In genomic region chr5:176425138-176425537, GRCh38 we compare ENCODE assay signal across 21 cellular contexts. TPM values are rescaled to one million over a fixed set of nuclear protein-coding genes. Genes with fewer than 3 reads are reported as not detected.
DNase-seq lines count a peak whose midpoint lies in the region; ATAC-seq, FAIRE-seq and TF ChIP-seq lines count a peak whose summit lies in the region.
"Had no signal": no experiment of that assay in that cellular context is flagged by ENCODE, and none has a peak within 500 bp of the region (broad histone marks: within the 10 kb centered on the region; RNA-seq: fewer than 3 reads in every experiment).

No MANE protein-coding gene starts in this region.

- peak; percentile 43 for DNase-seq in Caki2 (ENCODE audit: low read depth)
- DNase-seq in PC-9, result peak; percentile 56 to 98
- peak; percentile 22 for DNase-seq in endothelial cell of umbilical vein (ENCODE audit: low read depth, low spot score)
- DNase-seq in non-pigmented ciliary epithelial cell (ENCODE audit: low read depth), result peak; percentile 28
- DNase-seq in hippocampal formation (lab: John Stamatoyannopoulos, UW), result no peak
- no peak for DNase-seq in NCI-H748 treated with DMSO at 0.1 percent for 48 hours (lab: John Stamatoyannopoulos, UW)
- DNase-seq in COR-L47 (lab: John Stamatoyannopoulos, UW), result no peak
- DNase-seq: DND-41, GF-D8, NCI-H1048, NCI-H146, NCI-H2107, NCI-H446 treated with DMSO at 0.1 percent for 48 hours, NCI-H774, Peyer's patch, Right ventricle myocardium superior had no signal

- H3K9me1 ChIP-seq in endothelial cell of umbilical vein (replicated peaks; ENCODE audit: control insufficient read depth, extremely low read depth, insufficient read depth, low read length), result no peaks in the 10 kb centered on the region

- POLR2A ChIA-PET in PC-9 (lab: Charles Lee; ENCODE audit: unreplicated experiment), result no interaction called here
- POLR2A ChIA-PET in endothelial cell of umbilical vein (lab: Charles Lee), result no interaction called here

- no peak for FAIRE-seq in endothelial cell of umbilical vein (lab: Jason Lieb, UNC)
- FAIRE-seq: A549, HTR-8/SVneo had no signal

- no TSS peak for BruUV-seq in PC-9 (replicated peaks; lab: Mats Ljungman, UMichigan)
- BruUV-seq in endothelial cell of umbilical vein (replicated peaks; lab: Mats Ljungman, UMichigan), result no TSS peak

- H3K4me2 ChIP-seq in PC-9 (peak overlapping the region; percentile 42; the same call in 1 of the 2 replicates), endothelial cell of umbilical vein (ENCODE audit: insufficient read depth, low read length) (no peak overlapping the region)
- H3K4me2 ChIP-seq: A549, GM23338 had no signal

- CTCF ChIA-PET in PC-9 (lab: Charles Lee) (no interaction called here), endothelial cell of umbilical vein (lab: Charles Lee) (interaction anchor here (1.2 kb wide), 1 partner anchor 9 kb away, joined by 3 read pairs; no protein-coding TSS in a partner anchor)

- H3K36me3 ChIP-seq in PC-9 (ENCODE audit: low read depth) (no peaks in the 10 kb centered on the region), endothelial cell of umbilical vein (ENCODE audit: control insufficient read depth in 2 of 2, extremely low read depth in 1 of 2, insufficient read depth in 2 of 2, low read length in 2 of 2) (no peaks in the 10 kb centered on the region)
- H3K36me3 ChIP-seq: Peyer's patch had no signal

- H3K4me1 ChIP-seq in PC-9 (replicated peaks; ENCODE audit: insufficient read depth) (peaks cover 65% of the 10 kb centered on the region), endothelial cell of umbilical vein (ENCODE audit: control insufficient read depth, extremely low read depth, insufficient read depth, low read length) (peaks cover 14% of the 10 kb centered on the region)

- dilution Hi-C loops in endothelial cell of umbilical vein (cut with MboI; ENCODE audit: extremely low pct_ligation_motif_present, low sequenced_read_pairs), result no loop called here

- H3K79me2 ChIP-seq in PC-9 (ENCODE audit: low read depth) (no peaks in the 10 kb centered on the region), endothelial cell of umbilical vein (ENCODE audit: control insufficient read depth, insufficient read depth, low read length) (no peaks in the 10 kb centered on the region)

- intact Hi-C loops in PC-9 (cut with micrococcal nuclease; ENCODE audit: unreplicated experiment), result no loop called here
- intact Hi-C loops in endothelial cell of umbilical vein (cut with micrococcal nuclease), result no loop called here

- ATAC-seq in GM19351 (IDR thresholded peaks at IDR 0.05; ENCODE audit: unreplicated experiment), result no peak
- ATAC-seq: A549, GM23338 had no signal

- no peak for TF ChIP-seq POLR2A in endothelial cell of umbilical vein (IDR thresholded peaks at IDR 0.05; ENCODE audit: low read depth, low read length)

- TF ChIP-seq CTCF in PC-9 (conservative IDR thresholded peaks at IDR 0.05), result no peak
- TF ChIP-seq CTCF in endothelial cell of umbilical vein (IDR thresholded peaks at IDR 0.05; ENCODE audit: extremely low read depth in 1 of 2, insufficient read depth in 1 of 2, low read depth in 1 of 2, low read length in 2 of 2), result no peak

- in situ Hi-C loops in Caki2 (cut with HindIII; ENCODE audit: low pct_unique_long_range_greater_than_20kb, low sequenced_read_pairs), result no loop called here

- H3K27ac ChIP-seq in PC-9 (peak overlapping the region; percentile 92), endothelial cell of umbilical vein (ENCODE audit: insufficient read depth, low read depth, low read length) (no peak overlapping the region)
- H3K27ac ChIP-seq: A549, C4-2B had no signal

- no peaks in the 10 kb centered on the region for H3K9me2 ChIP-seq in PC-9 (ENCODE audit: insufficient read depth)

- H3K9me3 ChIP-seq in PC-9 (ENCODE audit: insufficient read depth, low read depth) (peaks cover 28% of the 10 kb centered on the region), endothelial cell of umbilical vein (replicated peaks; ENCODE audit: control insufficient read depth, insufficient read depth, low read length) (no peaks in the 10 kb centered on the region)
- H3K9me3 ChIP-seq: Peyer's patch had no signal

- no peak overlapping the region for H3K4me3 ChIP-seq in PC-9
- H3K4me3 ChIP-seq in endothelial cell of umbilical vein (replicated peaks in 1 of 3; ENCODE audit: insufficient read depth in 1 of 3, low read depth in 1 of 3, low read length in 3 of 3), result no peak overlapping the region
- H3K4me3 ChIP-seq: A549, GM23338, Peyer's patch had no signal

- H3F3A ChIP-seq in PC-9 (ENCODE audit: insufficient read depth, low read depth), result peaks cover 42% of the 10 kb centered on the region

- H2AFZ ChIP-seq in PC-9 (no peak overlapping the region), endothelial cell of umbilical vein (ENCODE audit: low read depth, low read length) (no peak overlapping the region)
- H2AFZ ChIP-seq: GM23338 had no signal

- no peaks in the 10 kb centered on the region for H4K20me1 ChIP-seq in PC-9 (ENCODE audit: insufficient read depth)
- H4K20me1 ChIP-seq in endothelial cell of umbilical vein (replicated peaks; ENCODE audit: control insufficient read depth, extremely low read depth, insufficient read depth, low read length), result no peaks in the 10 kb centered on the region

- H3K27me3 ChIP-seq in PC-9 (ENCODE audit: insufficient read depth, low read depth), result no peaks in the 10 kb centered on the region
- H3K27me3 ChIP-seq in endothelial cell of umbilical vein (ENCODE audit: control insufficient read depth in 2 of 2, insufficient read depth in 2 of 2, low read length in 2 of 2), result no peaks in the 10 kb centered on the region
- H3K27me3 ChIP-seq: Peyer's patch had no signal

- H3K9ac ChIP-seq in endothelial cell of umbilical vein (replicated peaks; ENCODE audit: extremely low read depth, insufficient read depth, low read length), result no peak overlapping the region

RNA-seq across cellular contexts. Expression of gene CLTB, which starts 8.8 kb away (rescaled TPM):
- total RNA-seq in Caki2 (2014; rRNA removed; shearing (Covaris generic); ENCODE audit: low replicate concordance), result 70.3 and 106 TPM in 2 replicates
- total RNA-seq in PC-9 (2021), result 123 and 126 TPM in 2 replicates
- 73.2 and 108 TPM in 2 replicates for total RNA-seq in endothelial cell of umbilical vein
- polyA plus RNA-seq in endothelial cell of umbilical vein, result 111 and 126 TPM in 2 replicates
- 78.8 and 83.8 TPM in 2 replicates for polyA plus RNA-seq in endothelial cell of umbilical vein (2011; cell fraction: cytosol; rRNA removed)
- 54.4 and 58.7 TPM in 2 replicates for polyA plus RNA-seq in endothelial cell of umbilical vein (2011; cell fraction: nucleus; rRNA removed)
- polyA plus RNA-seq in endothelial cell of umbilical vein (2012), result 85.8 and 109 TPM in 2 replicates
- 28.8 and 30.4 TPM in 2 replicates for polyA minus RNA-seq in endothelial cell of umbilical vein
- polyA minus RNA-seq in endothelial cell of umbilical vein (2011; cell fraction: cytosol; rRNA and poly(A)+ RNA removed), result 58.2 TPM
- 11.3 and 17.1 TPM in 2 replicates for polyA minus RNA-seq in endothelial cell of umbilical vein (2011; cell fraction: nucleus; rRNA and poly(A)+ RNA removed)

RNA-seq across cellular contexts. Expression of gene FAF2, which starts 23.0 kb away (rescaled TPM):
- total RNA-seq in Caki2 (2014; rRNA removed; shearing (Covaris generic); ENCODE audit: low replicate concordance), result 26.2 and 31.4 TPM in 2 replicates
- total RNA-seq in PC-9 (2021) (41.2 and 59.7 TPM in 2 replicates), endothelial cell of umbilical vein (43.5 and 50.1 TPM in 2 replicates)
- 24.8 and 27.9 TPM in 2 replicates for polyA plus RNA-seq in endothelial cell of umbilical vein
- polyA plus RNA-seq in endothelial cell of umbilical vein (2011; cell fraction: cytosol; rRNA removed), result 23.5 and 26.4 TPM in 2 replicates
- 34.4 and 38.6 TPM in 2 replicates for polyA plus RNA-seq in endothelial cell of umbilical vein (2011; cell fraction: nucleus; rRNA removed)
- polyA plus RNA-seq in endothelial cell of umbilical vein (2012), result 27.5 and 33.6 TPM in 2 replicates
- polyA minus RNA-seq in endothelial cell of umbilical vein, result 64.4 and 66.3 TPM in 2 replicates
- polyA minus RNA-seq in endothelial cell of umbilical vein (2011; cell fraction: cytosol; rRNA and poly(A)+ RNA removed), result 24.7 TPM
- 23.7 and 32.6 TPM in 2 replicates for polyA minus RNA-seq in endothelial cell of umbilical vein (2011; cell fraction: nucleus; rRNA and poly(A)+ RNA removed)

RNA-seq across cellular contexts. Expression of gene HIGD2A, which starts 36.6 kb away (rescaled TPM):
- 129 and 143 TPM in 2 replicates for total RNA-seq in Caki2 (2014; rRNA removed; shearing (Covaris generic); ENCODE audit: low replicate concordance)
- 133 and 149 TPM in 2 replicates for total RNA-seq in PC-9 (2021)
- 96.2 and 103 TPM in 2 replicates for total RNA-seq in endothelial cell of umbilical vein
- 210 and 294 TPM in 2 replicates for polyA plus RNA-seq in endothelial cell of umbilical vein
- polyA plus RNA-seq in endothelial cell of umbilical vein (2011; cell fraction: cytosol; rRNA removed), result 184 and 199 TPM in 2 replicates
- polyA plus RNA-seq in endothelial cell of umbilical vein (2011; cell fraction: nucleus; rRNA removed), result 40.5 and 55.6 TPM in 2 replicates
- 86.8 and 116 TPM in 2 replicates for polyA plus RNA-seq in endothelial cell of umbilical vein (2012)
- polyA minus RNA-seq in endothelial cell of umbilical vein, result 54.1 and 62.4 TPM in 2 replicates
- 96.4 TPM for polyA minus RNA-seq in endothelial cell of umbilical vein (2011; cell fraction: cytosol; rRNA and poly(A)+ RNA removed)
- 17.6 and 19.1 TPM in 2 replicates for polyA minus RNA-seq in endothelial cell of umbilical vein (2011; cell fraction: nucleus; rRNA and poly(A)+ RNA removed)

RNA-seq across cellular contexts. Expression of gene NOP16, which starts 36.7 kb away (rescaled TPM):
- total RNA-seq in Caki2 (2014; rRNA removed; shearing (Covaris generic); ENCODE audit: low replicate concordance), result 17.9 and 27.4 TPM in 2 replicates
- 31.5 and 35.8 TPM in 2 replicates for total RNA-seq in PC-9 (2021)
- 47.4 and 51.6 TPM in 2 replicates for total RNA-seq in endothelial cell of umbilical vein
- 31.1 and 41.1 TPM in 2 replicates for polyA plus RNA-seq in endothelial cell of umbilical vein
- polyA plus RNA-seq in endothelial cell of umbilical vein (2011; cell fraction: cytosol; rRNA removed), result 58.5 and 68.0 TPM in 2 replicates
- polyA plus RNA-seq in endothelial cell of umbilical vein (2011; cell fraction: nucleus; rRNA removed), result 53.7 and 60.0 TPM in 2 replicates
- polyA plus RNA-seq in endothelial cell of umbilical vein (2012), result 46.9 and 65.5 TPM in 2 replicates
- polyA minus RNA-seq in endothelial cell of umbilical vein, result 15.0 and 20.5 TPM in 2 replicates
- 36.2 TPM for polyA minus RNA-seq in endothelial cell of umbilical vein (2011; cell fraction: cytosol; rRNA and poly(A)+ RNA removed)
- polyA minus RNA-seq in endothelial cell of umbilical vein (2011; cell fraction: nucleus; rRNA and poly(A)+ RNA removed), result 12.4 and 19.0 TPM in 2 replicates

RNA-seq across cellular contexts. Expression of gene ARL10, which starts 59.9 kb away (rescaled TPM):
- not detected in 2 replicates for total RNA-seq in Caki2 (2014; rRNA removed; shearing (Covaris generic); ENCODE audit: low replicate concordance)
- total RNA-seq in PC-9 (2021) (0.85 and 1.2 TPM in 2 replicates), endothelial cell of umbilical vein (16.5 and 20.7 TPM in 2 replicates)
- polyA plus RNA-seq in endothelial cell of umbilical vein, result 5.0 and 7.7 TPM in 2 replicates
- 4.6 and 4.8 TPM in 2 replicates for polyA plus RNA-seq in endothelial cell of umbilical vein (2011; cell fraction: cytosol; rRNA removed)
- polyA plus RNA-seq in endothelial cell of umbilical vein (2011; cell fraction: nucleus; rRNA removed), result 19.8 and 24.1 TPM in 2 replicates
- polyA plus RNA-seq in endothelial cell of umbilical vein (2012), result 6.6 and 7.0 TPM in 2 replicates
- polyA minus RNA-seq in endothelial cell of umbilical vein, result 13.6 and 14.1 TPM in 2 replicates
- not detected for polyA minus RNA-seq in endothelial cell of umbilical vein (2011; cell fraction: cytosol; rRNA and poly(A)+ RNA removed)
- polyA minus RNA-seq in endothelial cell of umbilical vein (2011; cell fraction: nucleus; rRNA and poly(A)+ RNA removed), result 11.2 and 22.0 TPM in 2 replicates

Comparison
In these comparisons a context has a peak if more than half of its experiments do, and no peak if none do; other contexts are left out.
1. DNase-seq: peak in Caki2 (single experiment), PC-9 (2 of 2), endothelial cell of umbilical vein (single experiment) and non-pigmented ciliary epithelial cell (single experiment); none in hippocampal formation (0 of 2), NCI-H748 treated with DMSO at 0.1 percent for 48 hours (single experiment) and COR-L47 (single experiment).